24 cellular contexts compared by ENCODE assay signal in the genomic region with DNA sequence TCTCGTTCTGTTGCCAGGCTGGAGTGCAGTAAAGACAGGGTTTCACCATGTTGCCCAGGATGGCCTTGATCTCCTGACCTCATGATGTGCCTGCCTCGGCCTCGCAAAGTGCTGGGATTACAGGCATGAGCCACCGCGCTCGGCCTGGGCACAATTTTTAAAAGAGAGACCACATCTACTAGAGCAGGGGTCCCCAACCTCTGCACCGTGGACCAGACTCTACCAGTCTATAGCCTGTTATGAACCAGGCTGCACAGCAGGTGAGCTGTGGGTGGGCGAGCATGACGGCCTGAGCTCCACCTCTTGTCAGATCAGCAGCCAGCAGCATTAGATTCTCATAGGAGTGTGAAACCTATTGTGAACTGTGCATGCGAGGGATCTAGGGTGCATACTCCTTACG. TPM values are rescaled to one million over a fixed set of nuclear protein-coding genes. Genes with fewer than 3 reads are reported as not detected.
"Had no signal": no experiment of that assay in that cellular context is flagged by ENCODE, and none has a peak within 500 bp of the region (broad histone marks: within the 10 kb centered on the region; RNA-seq: fewer than 3 reads in every experiment).

No MANE protein-coding gene starts in this region.

- H3K79me2 ChIP-seq: hepatocyte had no signal

- H3K4me3 ChIP-seq: hepatocyte, upper lobe of left lung had no signal

- H3K9me3 ChIP-seq: upper lobe of left lung had no signal

- H3K27ac ChIP-seq: foreskin keratinocyte, hepatocyte, upper lobe of left lung had no signal

- H3K27me3 ChIP-seq: foreskin keratinocyte, hepatocyte, upper lobe of left lung had no signal

- H2AFZ ChIP-seq: hepatocyte had no signal

- H3K36me3 ChIP-seq: upper lobe of left lung had no signal

- ATAC-seq: activated T-cell treated with anti-CD3 and anti-CD28 coated beads, Interleukin-2, amount 50 U/mL, for 4 hours; foreskin keratinocyte; stimulated activated naive CD8-positive, alpha-beta T cell treated with anti-CD3 and anti-CD28 coated beads, Interleukin-15, Interleukin-2, amounts not matched to agents 100 U/mL and 50 U/mL, for 24 hours had no signal

- H3K4me2 ChIP-seq: hepatocyte had no signal

- DNase-seq: activated CD4-positive, alpha-beta T cell treated with anti-CD3 and anti-CD28 coated beads, Interleukin-2, amount 50 U/mL, for 4 hours; activated CD8-positive, alpha-beta memory T cell treated with anti-CD3 and anti-CD28 coated beads for 24 hours; activated CD8-positive, alpha-beta memory T cell treated with anti-CD3 and anti-CD28 coated beads, Interleukin-2, amount 50 U/mL, for 4 hours; activated effector memory CD4-positive, alpha-beta T cell treated with Interleukin-2 at 50 U/mL for 16 hours; activated naive CD4-positive, alpha-beta T cell treated with anti-CD3 and anti-CD28 coated beads, Interleukin-2, amount 10 ng/mL, durations not matched to agents 7 days and 5 days; activated T-cell treated with anti-CD3 and anti-CD28 coated beads, Interleukin-2, amount 50 U/mL, for 4 hours; amygdala; caudate nucleus; dermis blood vessel endothelial cell; effector CD8-positive, alpha-beta T cell; foreskin keratinocyte; immature natural killer cell; mesenchymal stem cell; occipital lobe; stimulated activated CD4-positive, alpha-beta T cell treated with anti-CD3 and anti-CD28 coated beads, Interleukin-12 subunit alpha, Interleukin-12 subunit beta, amount 100 ng/mL, for 4 hours; stimulated activated CD4-positive, alpha-beta T cell treated with anti-CD3 and anti-CD28 coated beads, Interleukin-4, amount 100 ng/mL, for 4 hours; stimulated activated naive CD8-positive, alpha-beta T cell treated with anti-CD3 and anti-CD28 coated beads, Interleukin-15, Interleukin-2, amounts not matched to agents 100 U/mL and 50 U/mL, for 24 hours; T-helper 1 cell; T-helper 9 cell; upper lobe of left lung had no signal

RNA-seq across cellular contexts. Expression of a gene that starts 20.8 kb away (rescaled TPM):
- total RNA-seq: activated T-cell treated with anti-CD3 and anti-CD28 coated beads, Interleukin-2, amount 50 U/mL, for 4 hours; dermis blood vessel endothelial cell; occipital lobe; subcutaneous adipose tissue had no signal
- polyA plus RNA-seq: immature natural killer cell, neural cell had no signal

RNA-seq across cellular contexts. Expression of a gene that starts 42.4 kb away (rescaled TPM):
- total RNA-seq: mononuclear cell, occipital lobe had no signal
- polyA plus RNA-seq: immature natural killer cell, neural cell had no signal
